1 cellular context compared by ENCODE assay signal in the genomic region with DNA sequence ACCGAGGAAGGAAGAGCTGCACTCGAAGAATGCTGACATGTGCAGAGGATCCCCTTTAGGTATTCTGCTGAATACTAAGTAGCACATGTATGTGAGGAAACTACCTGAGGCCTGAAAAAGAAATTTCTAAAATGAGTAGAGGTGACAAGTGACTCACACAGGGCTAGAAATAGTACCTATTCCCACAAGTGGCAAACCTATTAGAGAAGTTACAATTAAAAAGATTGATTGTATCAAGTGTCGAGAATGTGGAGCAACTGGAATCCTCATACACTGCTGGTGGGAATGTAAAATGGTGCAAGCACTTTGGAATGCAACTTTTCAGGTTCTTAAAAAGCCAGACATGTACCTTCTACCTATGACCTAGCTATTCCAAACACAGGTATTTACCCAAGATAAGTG.
TF ChIP-seq lines count a peak whose summit lies in the region.

No MANE protein-coding gene starts in this region.

TF ChIP-seq in GM23338, 12 proteins besides CTCF, POLR2A, EP300 and RAD21 (continued from another document):
- TF ChIP-seq, protein P1, sequence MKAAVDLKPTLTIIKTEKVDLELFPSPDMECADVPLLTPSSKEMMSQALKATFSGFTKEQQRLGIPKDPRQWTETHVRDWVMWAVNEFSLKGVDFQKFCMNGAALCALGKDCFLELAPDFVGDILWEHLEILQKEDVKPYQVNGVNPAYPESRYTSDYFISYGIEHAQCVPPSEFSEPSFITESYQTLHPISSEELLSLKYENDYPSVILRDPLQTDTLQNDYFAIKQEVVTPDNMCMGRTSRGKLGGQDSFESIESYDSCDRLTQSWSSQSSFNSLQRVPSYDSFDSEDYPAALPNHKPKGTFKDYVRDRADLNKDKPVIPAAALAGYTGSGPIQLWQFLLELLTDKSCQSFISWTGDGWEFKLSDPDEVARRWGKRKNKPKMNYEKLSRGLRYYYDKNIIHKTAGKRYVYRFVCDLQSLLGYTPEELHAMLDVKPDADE (IDR thresholded peaks at IDR 0.05) = no peak
- TF ChIP-seq ZNF331 (CRISPR knock-in tag; IDR thresholded peaks at IDR 0.05; ENCODE audit: low read depth) (no peak), STAT1 (IDR thresholded peaks at IDR 0.05; ENCODE audit: unreplicated experiment) (no peak), ZNF114 (CRISPR knock-in tag; IDR thresholded peaks at IDR 0.05) (no peak), CREB1 (CRISPR knock-in tag; IDR thresholded peaks at IDR 0.05; ENCODE audit: low read depth) (no peak), EZH2 (IDR thresholded peaks at IDR 0.05; ENCODE audit: low read depth, unreplicated experiment) (no peak), JUNB (IDR thresholded peaks at IDR 0.05; ENCODE audit: unreplicated experiment) (no peak), POLR2AphosphoS5 (IDR thresholded peaks at IDR 0.05; ENCODE audit: low read depth) (no peak)
- TF ChIP-seq, protein P2, sequence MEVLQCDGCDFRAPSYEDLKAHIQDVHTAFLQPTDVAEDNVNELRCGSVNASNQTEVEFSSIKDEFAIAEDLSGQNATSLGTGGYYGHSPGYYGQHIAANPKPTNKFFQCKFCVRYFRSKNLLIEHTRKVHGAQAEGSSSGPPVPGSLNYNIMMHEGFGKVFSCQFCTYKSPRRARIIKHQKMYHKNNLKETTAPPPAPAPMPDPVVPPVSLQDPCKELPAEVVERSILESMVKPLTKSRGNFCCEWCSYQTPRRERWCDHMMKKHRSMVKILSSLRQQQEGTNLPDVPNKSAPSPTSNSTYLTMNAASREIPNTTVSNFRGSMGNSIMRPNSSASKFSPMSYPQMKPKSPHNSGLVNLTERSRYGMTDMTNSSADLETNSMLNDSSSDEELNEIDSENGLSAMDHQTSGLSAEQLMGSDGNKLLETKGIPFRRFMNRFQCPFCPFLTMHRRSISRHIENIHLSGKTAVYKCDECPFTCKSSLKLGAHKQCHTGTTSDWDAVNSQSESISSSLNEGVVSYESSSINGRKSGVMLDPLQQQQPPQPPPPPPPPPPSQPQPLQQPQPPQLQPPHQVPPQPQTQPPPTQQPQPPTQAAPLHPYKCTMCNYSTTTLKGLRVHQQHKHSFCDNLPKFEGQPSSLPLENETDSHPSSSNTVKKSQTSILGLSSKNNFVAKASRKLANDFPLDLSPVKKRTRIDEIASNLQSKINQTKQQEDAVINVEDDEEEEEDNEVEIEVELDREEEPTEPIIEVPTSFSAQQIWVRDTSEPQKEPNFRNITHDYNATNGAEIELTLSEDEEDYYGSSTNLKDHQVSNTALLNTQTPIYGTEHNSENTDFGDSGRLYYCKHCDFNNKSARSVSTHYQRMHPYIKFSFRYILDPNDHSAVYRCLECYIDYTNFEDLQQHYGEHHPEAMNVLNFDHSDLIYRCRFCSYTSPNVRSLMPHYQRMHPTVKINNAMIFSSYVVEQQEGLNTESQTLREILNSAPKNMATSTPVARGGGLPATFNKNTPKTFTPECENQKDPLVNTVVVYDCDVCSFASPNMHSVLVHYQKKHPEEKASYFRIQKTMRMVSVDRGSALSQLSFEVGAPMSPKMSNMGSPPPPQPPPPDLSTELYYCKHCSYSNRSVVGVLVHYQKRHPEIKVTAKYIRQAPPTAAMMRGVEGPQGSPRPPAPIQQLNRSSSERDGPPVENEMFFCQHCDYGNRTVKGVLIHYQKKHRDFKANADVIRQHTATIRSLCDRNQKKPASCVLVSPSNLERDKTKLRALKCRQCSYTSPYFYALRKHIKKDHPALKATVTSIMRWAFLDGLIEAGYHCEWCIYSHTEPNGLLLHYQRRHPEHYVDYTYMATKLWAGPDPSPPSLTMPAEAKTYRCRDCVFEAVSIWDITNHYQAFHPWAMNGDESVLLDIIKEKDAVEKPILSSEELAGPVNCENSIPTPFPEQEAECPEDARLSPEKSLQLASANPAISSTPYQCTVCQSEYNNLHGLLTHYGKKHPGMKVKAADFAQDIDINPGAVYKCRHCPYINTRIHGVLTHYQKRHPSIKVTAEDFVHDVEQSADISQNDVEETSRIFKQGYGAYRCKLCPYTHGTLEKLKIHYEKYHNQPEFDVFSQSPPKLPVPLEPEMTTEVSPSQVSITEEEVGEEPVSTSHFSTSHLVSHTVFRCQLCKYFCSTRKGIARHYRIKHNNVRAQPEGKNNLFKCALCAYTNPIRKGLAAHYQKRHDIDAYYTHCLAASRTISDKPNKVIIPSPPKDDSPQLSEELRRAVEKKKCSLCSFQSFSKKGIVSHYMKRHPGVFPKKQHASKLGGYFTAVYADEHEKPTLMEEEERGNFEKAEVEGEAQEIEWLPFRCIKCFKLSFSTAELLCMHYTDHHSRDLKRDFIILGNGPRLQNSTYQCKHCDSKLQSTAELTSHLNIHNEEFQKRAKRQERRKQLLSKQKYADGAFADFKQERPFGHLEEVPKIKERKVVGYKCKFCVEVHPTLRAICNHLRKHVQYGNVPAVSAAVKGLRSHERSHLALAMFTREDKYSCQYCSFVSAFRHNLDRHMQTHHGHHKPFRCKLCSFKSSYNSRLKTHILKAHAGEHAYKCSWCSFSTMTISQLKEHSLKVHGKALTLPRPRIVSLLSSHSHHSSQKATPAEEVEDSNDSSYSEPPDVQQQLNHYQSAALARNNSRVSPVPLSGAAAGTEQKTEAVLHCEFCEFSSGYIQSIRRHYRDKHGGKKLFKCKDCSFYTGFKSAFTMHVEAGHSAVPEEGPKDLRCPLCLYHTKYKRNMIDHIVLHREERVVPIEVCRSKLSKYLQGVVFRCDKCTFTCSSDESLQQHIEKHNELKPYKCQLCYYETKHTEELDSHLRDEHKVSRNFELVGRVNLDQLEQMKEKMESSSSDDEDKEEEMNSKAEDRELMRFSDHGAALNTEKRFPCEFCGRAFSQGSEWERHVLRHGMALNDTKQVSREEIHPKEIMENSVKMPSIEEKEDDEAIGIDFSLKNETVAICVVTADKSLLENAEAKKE (CRISPR knock-in tag; IDR thresholded peaks at IDR 0.05) = no peak
